Comparison of ENCODE assay signal across 30 cellular contexts in genomic region chr9:93660647-93661046, GRCh38.
DNase-seq lines count a peak whose midpoint lies in the region; ATAC-seq, FAIRE-seq and TF ChIP-seq lines count a peak whose summit lies in the region.
"Had no signal": no experiment of that assay in that cellular context is flagged by ENCODE, and none has a peak within 500 bp of the region (broad histone marks: within the 10 kb centered on the region; RNA-seq: fewer than 3 reads in every experiment).

No MANE protein-coding gene starts in this region.

- TF ChIP-seq POLR2A in transverse colon (IDR thresholded peaks at IDR 0.05): no peak

- H3K27ac ChIP-seq in right atrium auricular region (no peak overlapping the region), OCI-LY1 (ENCODE audit: low read depth, low read length, poor library complexity, severe bottlenecking) (no peak overlapping the region), kidney (ENCODE audit: low read depth in 2 of 2, low read length in 2 of 2) (no peak overlapping the region), transverse colon (no peak overlapping the region)
- H3K27ac ChIP-seq: BLaER1, HL-60, pancreas had no signal

- H4K20me1 ChIP-seq in OCI-LY1 (ENCODE audit: insufficient read depth, low read length): no peaks in the 10 kb centered on the region
- H4K20me1 ChIP-seq: BLaER1 had no signal

- H3K4me1 ChIP-seq in right atrium auricular region (no peaks in the 10 kb centered on the region), OCI-LY1 (ENCODE audit: insufficient read depth, low read length, severe bottlenecking) (no peaks in the 10 kb centered on the region), kidney (ENCODE audit: control insufficient read depth in 1 of 2, insufficient read depth in 1 of 2, low read depth in 1 of 2, low read length in 2 of 2) (no peaks in the 10 kb centered on the region), transverse colon (no peaks in the 10 kb centered on the region)
- H3K4me1 ChIP-seq: pancreas had no signal

- H3K36me3 ChIP-seq in right atrium auricular region (peaks cover 58% of the 10 kb centered on the region), OCI-LY1 (ENCODE audit: insufficient read depth, low read length) (no peaks in the 10 kb centered on the region; the same call in 1 of the 2 replicates), kidney (ENCODE audit: control insufficient read depth in 1 of 2, insufficient read depth in 2 of 2, low read length in 2 of 2) (peaks cover 18 to 32% of the 10 kb centered on the region in 2 donors), transverse colon (peaks cover 0 to 3% (median 0%) of the 10 kb centered on the region in 4 donors)

- no peak overlapping the region for H2AFZ ChIP-seq in OCI-LY1 (ENCODE audit: low read length)

- H3F3A ChIP-seq in OCI-LY1 (ENCODE audit: insufficient read depth, low read length): no peaks in the 10 kb centered on the region

- no peak for TF ChIP-seq CTCF in right atrium auricular region (IDR thresholded peaks at IDR 0.05)
- TF ChIP-seq CTCF in OCI-LY1 (IDR thresholded peaks at IDR 0.05; ENCODE audit: low read length): peak; percentile 18; the same call in 1 of the 2 replicates
- no peak for TF ChIP-seq CTCF in kidney (IDR thresholded peaks at IDR 0.05; ENCODE audit: borderline replicate concordance, extremely low read depth, insufficient read depth)
- no peak for TF ChIP-seq CTCF in transverse colon (IDR thresholded peaks at IDR 0.05)
- no peak for TF ChIP-seq CTCF in GM20000 (IDR thresholded peaks at IDR 0.05; ENCODE audit: extremely low read depth, missing control alignments)

- H3K9me3 ChIP-seq in right atrium auricular region: no peaks in the 10 kb centered on the region
- no peaks in the 10 kb centered on the region for H3K9me3 ChIP-seq in OCI-LY1 (ENCODE audit: low read length)
- no peaks in the 10 kb centered on the region for H3K9me3 ChIP-seq in kidney (ENCODE audit: control insufficient read depth in 1 of 2, low read length in 2 of 2)
- no peaks in the 10 kb centered on the region for H3K9me3 ChIP-seq in transverse colon
- H3K9me3 ChIP-seq: pancreas had no signal

- no peaks in the 10 kb centered on the region for H3K27me3 ChIP-seq in right atrium auricular region
- no peaks in the 10 kb centered on the region for H3K27me3 ChIP-seq in OCI-LY1 (ENCODE audit: insufficient read depth, low read length)
- H3K27me3 ChIP-seq in transverse colon: no peaks in the 10 kb centered on the region
- H3K27me3 ChIP-seq: BLaER1, pancreas had no signal

- in situ Hi-C loops in transverse colon (cut with MboI; ENCODE audit: low pct_ligation_motif_present in 1 of 4, low pct_unique_long_range_greater_than_20kb in 1 of 4, low sequenced_read_pairs in 3 of 4): no loop called here

- peak; percentile 7 for DNase-seq in Right ventricle myocardium superior
- no peak for DNase-seq in right atrium auricular region (ENCODE audit: low spot score)
- DNase-seq in kidney: peak; percentile 40
- peak; percentile 1 for DNase-seq in transverse colon
- DNase-seq in GM20000 (ENCODE audit: low spot score): no peak
- DNase-seq: activated CD4-positive, alpha-beta T cell treated with anti-CD3 and anti-CD28 coated beads for 4 hours; activated CD8-positive, alpha-beta memory T cell treated with anti-CD3 and anti-CD28 coated beads for 24 hours; activated naive CD4-positive, alpha-beta T cell treated with Interleukin-2 at 50 U/mL for 16 hours; activated T-cell treated with anti-CD3 and anti-CD28 coated beads, Interleukin-2, amount 50 U/mL, for 24 hours; amygdala; DMS53; glutamatergic neuron; kidney glomerular epithelial cell; mammary epithelial cell; NCI-H1105; NCI-H1930; NCI-H526 treated with DMSO at 0.1 percent for 48 hours; stimulated activated CD4-positive, alpha-beta T cell treated with anti-CD3 and anti-CD28 coated beads, Interleukin-4, amount 100 ng/mL, for 4 hours; substantia nigra had no signal

- no peak for FAIRE-seq in kidney (lab: Jason Lieb, UNC)
- FAIRE-seq: G401.6, pancreas, RCC 7860, TTC549 had no signal

- no peak for TF ChIP-seq EP300 in transverse colon (IDR thresholded peaks at IDR 0.05; ENCODE audit: low read depth)

- H3K4me3 ChIP-seq in right atrium auricular region: no peak overlapping the region
- no peak overlapping the region for H3K4me3 ChIP-seq in OCI-LY1 (ENCODE audit: low read depth, low read length, poor library complexity, severe bottlenecking)
- H3K4me3 ChIP-seq in kidney (ENCODE audit: low read length in 2 of 2): no peak overlapping the region
- H3K4me3 ChIP-seq in transverse colon: no peak overlapping the region
- H3K4me3 ChIP-seq: BLaER1, pancreas had no signal

- no peak overlapping the region for H3K9ac ChIP-seq in OCI-LY1 (ENCODE audit: low read length)
- H3K9ac ChIP-seq in kidney (ENCODE audit: low read length in 2 of 2): no peak overlapping the region
- H3K9ac ChIP-seq: BLaER1 had no signal

- no peak overlapping the region for H3K4me2 ChIP-seq in OCI-LY1 (ENCODE audit: low read length)
- H3K4me2 ChIP-seq: BLaER1 had no signal

- no peaks in the 10 kb centered on the region for H3K79me2 ChIP-seq in OCI-LY1 (ENCODE audit: insufficient read depth, low read length)

- H3K9me2 ChIP-seq in OCI-LY1 (ENCODE audit: low read depth, low read length): no peaks in the 10 kb centered on the region

- ATAC-seq in Right ventricle myocardium superior (ENCODE audit: poor library complexity): no peak
- no peak for ATAC-seq in GM18868 (IDR thresholded peaks at IDR 0.05; ENCODE audit: unreplicated experiment)
- ATAC-seq in HG03378 (IDR thresholded peaks at IDR 0.05; ENCODE audit: unreplicated experiment): no peak
- ATAC-seq: pancreas; right cardiac atrium; stimulated activated memory B cell treated with anti-CD40 and anti-IgM and Interleukin-4, amounts not matched to agents 10 μg/mL and 1 μg/mL and 100 μg/mL, for 72 hours had no signal

- intact Hi-C loops in Right ventricle myocardium superior (cut with DNase I): no loop called here
- intact Hi-C loops in kidney (cut with DNase I): no loop called here
- intact Hi-C loops in transverse colon (cut with DNase I; ENCODE audit: low total_unique reads): no loop called here

Comparison
In these comparisons a context has a peak if more than half of its experiments do, and no peak if none do; other contexts are left out.
1. DNase-seq: peak in Right ventricle myocardium superior (single experiment), kidney (single experiment) and transverse colon (single experiment); none in right atrium auricular region (single experiment) and GM20000 (single experiment).